ENCODE assay signal across 10 cellular contexts in the genomic region with DNA sequence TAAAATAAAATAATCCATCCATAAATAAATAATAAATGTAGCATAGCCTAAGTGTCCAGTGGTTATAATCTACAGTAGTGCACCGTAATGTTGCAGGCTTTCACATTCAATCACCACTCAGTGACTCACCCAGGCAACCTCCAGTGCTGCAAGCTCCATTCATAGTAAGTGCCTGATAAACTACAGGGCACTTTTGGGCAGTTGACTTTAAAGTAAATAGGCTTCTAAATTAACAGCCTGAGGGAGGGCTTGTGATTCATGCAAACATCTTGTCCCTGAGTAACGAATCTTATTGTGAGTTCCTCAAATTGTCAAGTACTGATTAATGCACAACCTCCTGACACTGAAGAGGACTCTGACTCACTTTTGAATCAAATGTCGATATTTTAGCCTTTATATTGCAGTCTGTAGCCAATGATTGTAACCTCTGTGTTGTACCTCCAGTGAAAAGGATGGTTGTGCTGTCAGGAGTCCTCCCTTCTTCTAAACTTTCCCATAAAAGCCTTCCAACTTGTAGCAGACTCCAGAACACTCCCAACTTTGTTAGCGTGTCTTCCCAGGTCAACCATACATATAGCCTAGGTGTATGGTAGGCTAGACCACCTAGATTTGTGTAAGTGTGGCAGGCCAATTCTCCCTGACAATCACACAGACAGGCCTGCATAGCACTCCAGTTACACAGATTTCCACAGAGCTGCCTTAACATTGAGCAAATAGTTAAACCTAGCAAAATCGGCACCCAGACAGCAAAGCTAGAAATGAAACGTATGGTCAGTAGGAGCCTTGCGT. TPM values are rescaled to one million over a fixed set of nuclear protein-coding genes. Genes with fewer than 3 reads are reported as not detected.
DNase-seq lines count a peak whose midpoint lies in the region; ATAC-seq and TF ChIP-seq lines count a peak whose summit lies in the region.
"Had no signal": no experiment of that assay in that cellular context is flagged by ENCODE, and none has a peak within 500 bp of the region (broad histone marks: within the 10 kb centered on the region; RNA-seq: fewer than 3 reads in every experiment).

No MANE protein-coding gene starts in this region.

- H3K9me3 ChIP-seq in left lung = peaks cover 0 to 3% of the 10 kb centered on the region in 2 donors

- no peaks in the 10 kb centered on the region for H3K36me3 ChIP-seq in left lung

- CTCF ChIA-PET in WTC11 (lab: Charles Lee) = interaction anchor here (0.5 to 1.3 kb wide), 4 partner anchors 9 to 260 kb away, joined by 3 to 4 read pairs (median 4); no protein-coding TSS in a partner anchor

- no peak overlapping the region for H3K4me3 ChIP-seq in left lung

- no peak for TF ChIP-seq CTCF in AG09319 (IDR thresholded peaks at IDR 0.05; ENCODE audit: low read depth, low read length)
- no peak for TF ChIP-seq CTCF in WTC11 (IDR thresholded peaks at IDR 0.05)
- TF ChIP-seq CTCF in left lung (IDR thresholded peaks at IDR 0.05) = no peak

- ATAC-seq in WTC11 = no peak
- peak; percentile 97 for ATAC-seq in left lung
- ATAC-seq in GM19324 (IDR thresholded peaks at IDR 0.05; ENCODE audit: low FRiP score, unreplicated experiment) = no peak

- peaks cover 22% of the 10 kb centered on the region for H3K36me3 Mint-ChIP-seq in WTC11
- no peaks in the 10 kb centered on the region for H3K36me3 Mint-ChIP-seq in activated T-helper 1 cell treated with anti-CD3 and anti-CD28 coated beads, Interleukin-12 subunit alpha, Interleukin-12 subunit beta, Interleukin-2, Interleukin-4 antibody, amounts not matched to agents 30 ng/mL and 10 ng/mL and 1 ng/mL, durations not matched to agents 14 hours and 24 hours and 36 hours (ENCODE audit: low read depth)

- DNase-seq in AG09319 (ENCODE audit: extremely low read depth, low read depth) = peak; percentile 61
- DNase-seq in HS-27A (ENCODE audit: low read depth) = peak; percentile 96
- DNase-seq in WTC11 (ENCODE audit: low spot score) = no peak
- DNase-seq in left lung = peak in 1 of 2 donors; percentile 40
- DNase-seq in NCI-H446 treated with DMSO at 0.1 percent for 48 hours (lab: John Stamatoyannopoulos, UW) = no peak
- DNase-seq in NCI-H1417 (lab: John Stamatoyannopoulos, UW) = no peak
- no peak for DNase-seq in activated T-helper 1 cell treated with anti-CD3 and anti-CD28 coated beads, Interleukin-12 subunit alpha, Interleukin-12 subunit beta, Interleukin-2, Interleukin-4 antibody, amounts not matched to agents 30 ng/mL and 10 ng/mL and 1 ng/mL, durations not matched to agents 14 hours and 24 hours and 36 hours (ENCODE audit: low spot score)
- DNase-seq: activated CD4-positive, alpha-beta T cell treated with anti-CD3 and anti-CD28 coated beads, Interleukin-2, amount 10 ng/mL, durations not matched to agents 24 days and 14 days; hippocampal formation had no signal

- H3K4me1 Mint-ChIP-seq in WTC11 = peaks cover 12% of the 10 kb centered on the region
- H3K4me1 Mint-ChIP-seq in activated T-helper 1 cell treated with anti-CD3 and anti-CD28 coated beads, Interleukin-12 subunit alpha, Interleukin-12 subunit beta, Interleukin-2, Interleukin-4 antibody, amounts not matched to agents 30 ng/mL and 10 ng/mL and 1 ng/mL, durations not matched to agents 14 hours and 24 hours and 36 hours (ENCODE audit: low read depth) = no peaks in the 10 kb centered on the region
- H3K4me1 Mint-ChIP-seq: activated CD4-positive, alpha-beta T cell treated with anti-CD3 and anti-CD28 coated beads, Interleukin-2, amount 10 ng/mL, durations not matched to agents 24 days and 14 days had no signal

- H3K27ac Mint-ChIP-seq in WTC11 = peak overlapping the region; percentile 6; the same call in 1 of the 2 replicates
- no peak overlapping the region for H3K27ac Mint-ChIP-seq in activated T-helper 1 cell treated with anti-CD3 and anti-CD28 coated beads, Interleukin-12 subunit alpha, Interleukin-12 subunit beta, Interleukin-2, Interleukin-4 antibody, amounts not matched to agents 30 ng/mL and 10 ng/mL and 1 ng/mL, durations not matched to agents 14 hours and 24 hours and 36 hours
- H3K27ac Mint-ChIP-seq: activated CD4-positive, alpha-beta T cell treated with anti-CD3 and anti-CD28 coated beads, Interleukin-2, amount 10 ng/mL, durations not matched to agents 24 days and 14 days had no signal

- no peak overlapping the region for H3K27ac ChIP-seq in left lung

- no peaks in the 10 kb centered on the region for H3K27me3 ChIP-seq in left lung

- no peaks in the 10 kb centered on the region for H3K27me3 Mint-ChIP-seq in WTC11 (ENCODE audit: low read depth)
- no peaks in the 10 kb centered on the region for H3K27me3 Mint-ChIP-seq in activated T-helper 1 cell treated with anti-CD3 and anti-CD28 coated beads, Interleukin-12 subunit alpha, Interleukin-12 subunit beta, Interleukin-2, Interleukin-4 antibody, amounts not matched to agents 30 ng/mL and 10 ng/mL and 1 ng/mL, durations not matched to agents 14 hours and 24 hours and 36 hours (ENCODE audit: insufficient read depth)
- H3K27me3 Mint-ChIP-seq: activated CD4-positive, alpha-beta T cell treated with anti-CD3 and anti-CD28 coated beads, Interleukin-2, amount 10 ng/mL, durations not matched to agents 24 days and 14 days had no signal

- peaks cover 33% of the 10 kb centered on the region for H3K9me3 Mint-ChIP-seq in WTC11
- H3K9me3 Mint-ChIP-seq in activated T-helper 1 cell treated with anti-CD3 and anti-CD28 coated beads, Interleukin-12 subunit alpha, Interleukin-12 subunit beta, Interleukin-2, Interleukin-4 antibody, amounts not matched to agents 30 ng/mL and 10 ng/mL and 1 ng/mL, durations not matched to agents 14 hours and 24 hours and 36 hours = peaks cover 9% of the 10 kb centered on the region

- H3K4me3 Mint-ChIP-seq in WTC11 = no peak overlapping the region
- no peak overlapping the region for H3K4me3 Mint-ChIP-seq in activated T-helper 1 cell treated with anti-CD3 and anti-CD28 coated beads, Interleukin-12 subunit alpha, Interleukin-12 subunit beta, Interleukin-2, Interleukin-4 antibody, amounts not matched to agents 30 ng/mL and 10 ng/mL and 1 ng/mL, durations not matched to agents 14 hours and 24 hours and 36 hours
- H3K4me3 Mint-ChIP-seq: activated CD4-positive, alpha-beta T cell treated with anti-CD3 and anti-CD28 coated beads, Interleukin-2, amount 10 ng/mL, durations not matched to agents 24 days and 14 days had no signal

- no peaks in the 10 kb centered on the region for H3K4me1 ChIP-seq in left lung

- POLR2A ChIA-PET in WTC11 (lab: Charles Lee) = no interaction called here

- intact Hi-C loops in left lung (cut with DNase I) = no loop called here
- intact Hi-C loops in activated T-helper 1 cell treated with anti-CD3 and anti-CD28 coated beads, Interleukin-12 subunit alpha, Interleukin-12 subunit beta, Interleukin-2, Interleukin-4 antibody, amounts not matched to agents 30 ng/mL and 10 ng/mL and 1 ng/mL, durations not matched to agents 14 hours and 24 hours and 36 hours (cut with micrococcal nuclease) = no loop called here

TF ChIP-seq in WTC11, 78 proteins besides CTCF, POLR2A, EP300 and RAD21:
- TF ChIP-seq NFYB (CRISPR knock-in tag; conservative IDR thresholded peaks at IDR 0.05; ENCODE audit: low read depth) = no peak
TF ChIP-seq in WTC11: peak in this region for 0.

RNA-seq across cellular contexts. Expression of a gene that starts 54.9 kb away (rescaled TPM):
- total RNA-seq in WTC11 (2021) (56.7 to 69.4 TPM (median 58.4 TPM) in 3 replicates), left lung (10 to 100 TPM; 20.5 to 21.2 TPM)
- total RNA-seq in activated T-helper 1 cell treated with anti-CD3 and anti-CD28 coated beads, Interleukin-12 subunit alpha, Interleukin-12 subunit beta, Interleukin-2, Interleukin-4 antibody, amounts not matched to agents 30 ng/mL and 10 ng/mL and 1 ng/mL, durations not matched to agents 14 hours and 24 hours and 36 hours = 20.9 and 22.2 TPM in 2 replicates

Comparison
In these comparisons a context has a peak if more than half of its experiments do, and no peak if none do; other contexts are left out.
1. DNase-seq: peak in AG09319 (single experiment) and HS-27A (single experiment); none in WTC11 (single experiment), NCI-H446 treated with DMSO at 0.1 percent for 48 hours (single experiment), NCI-H1417 (0 of 3) and activated T-helper 1 cell treated with anti-CD3 and anti-CD28 coated beads, Interleukin-12 subunit alpha, Interleukin-12 subunit beta, Interleukin-2, Interleukin-4 antibody, amounts not matched to agents 30 ng/mL and 10 ng/mL and 1 ng/mL, durations not matched to agents 14 hours and 24 hours and 36 hours (single experiment).